Comparison of ENCODE assay signal across 8 cellular contexts in the genomic region with DNA sequence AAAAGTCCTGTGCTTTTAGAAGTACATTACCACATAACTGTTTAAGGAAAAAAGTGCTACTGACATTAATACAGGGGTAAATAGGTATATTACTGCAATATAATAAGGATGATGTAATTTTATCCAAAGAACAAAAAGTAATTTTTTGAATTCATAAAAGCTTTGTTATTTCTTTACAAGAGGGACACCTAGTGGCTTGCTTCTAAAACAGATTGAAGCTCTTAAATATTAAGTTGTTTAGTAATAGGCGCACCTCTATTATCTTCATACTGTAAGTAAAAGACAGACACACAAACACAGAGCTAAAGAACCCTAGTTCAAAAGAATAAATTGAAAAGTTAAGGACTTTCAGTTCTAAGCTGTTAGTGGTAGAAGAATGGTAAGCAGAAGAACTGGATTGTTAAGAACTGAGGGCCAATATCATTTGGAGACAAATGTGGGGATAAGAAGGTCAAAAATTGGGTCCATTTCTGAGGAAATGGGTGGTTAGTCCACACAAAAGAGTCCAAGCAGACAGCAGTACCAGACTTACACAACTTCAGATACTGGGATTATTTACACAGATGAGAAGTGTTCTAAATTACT. TPM values are rescaled to one million over a fixed set of nuclear protein-coding genes. Genes with fewer than 3 reads are reported as not detected.
DNase-seq lines count a peak whose midpoint lies in the region; ATAC-seq, FAIRE-seq and TF ChIP-seq lines count a peak whose summit lies in the region.

No MANE protein-coding gene starts in this region.

- DNase-seq in EL (peak; percentile 63), NB4 (ENCODE audit: low read depth) (peak; percentile 19), dedifferentiated amniotic fluid mesenchymal stem cell (ENCODE audit: extremely low spot score) (peak; percentile 75), pancreas (no peak), retina (no peak), T-helper 1 cell (no peak)

- peak; percentile 92 for FAIRE-seq in pancreas (lab: Jason Lieb, UNC)

- H3K36me3 ChIP-seq in pancreas = no peaks in the 10 kb centered on the region

- no peaks in the 10 kb centered on the region for H3K9me3 ChIP-seq in pancreas

- TF ChIP-seq CTCF in NB4 (IDR thresholded peaks at IDR 0.05; ENCODE audit: low read depth, low read length) (no peak), pancreas (IDR thresholded peaks at IDR 0.05) (peak in 1 of 4 donors; percentile 11)

- H3K27ac ChIP-seq in pancreas = no peak overlapping the region

- no peaks in the 10 kb centered on the region for H3K27me3 ChIP-seq in pancreas

- intact Hi-C loops in pancreas (cut with DNase I) = loop anchor here in 2 of 3 donors (10.0 kb wide), 1 partner anchor 388 kb away; no protein-coding TSS in a partner anchor

- no peak for TF ChIP-seq POLR2A in NB4 (IDR thresholded peaks at IDR 0.05; ENCODE audit: extremely low read depth, insufficient read length)

- H3K4me1 ChIP-seq in pancreas = peaks cover 0 to 4% (median 3%) of the 10 kb centered on the region in 3 donors

- peak in 2 of 4 donors; percentile 58 to 59 for ATAC-seq in pancreas
- ATAC-seq in GM19467 (IDR thresholded peaks at IDR 0.05; ENCODE audit: unreplicated experiment) = no peak
- no peak for ATAC-seq in HG03159 (IDR thresholded peaks at IDR 0.05; ENCODE audit: unreplicated experiment)

- 32 to 33% methylated on average over 1 of the region's 1 CpG for WGBS in pancreas, 2 donors

- no peak overlapping the region for H3K4me3 ChIP-seq in NB4 (ENCODE audit: low read depth, low read length)
- H3K4me3 ChIP-seq in pancreas = no peak overlapping the region

RNA-seq across cellular contexts. Expression of gene ZNHIT6, which starts 15.4 kb away (rescaled TPM):
- 1 to 10 TPM; 3.0 to 7.5 (median 5.1) TPM for total RNA-seq in pancreas
- 1 to 10 TPM; 5.3 to 6.8 TPM for polyA plus RNA-seq in pancreas

Comparison
In these comparisons a context has a peak if more than half of its experiments do, and no peak if none do; other contexts are left out.
1. DNase-seq: peak in EL (single experiment), NB4 (single experiment) and dedifferentiated amniotic fluid mesenchymal stem cell (single experiment); none in pancreas (0 of 6), retina (single experiment) and T-helper 1 cell (0 of 5).